In genomic region chr11:134032031-134032430, GRCh38 we compare ENCODE assay signal across 16 cellular contexts. TPM values are rescaled to one million over a fixed set of nuclear protein-coding genes. Genes with fewer than 3 reads are reported as not detected.
DNase-seq lines count a peak whose midpoint lies in the region; ATAC-seq and TF ChIP-seq lines count a peak whose summit lies in the region.
"Had no signal": no experiment of that assay in that cellular context is flagged by ENCODE, and none has a peak within 500 bp of the region (broad histone marks: within the 10 kb centered on the region; RNA-seq: fewer than 3 reads in every experiment).

No MANE protein-coding gene starts in this region.

- H3K27ac ChIP-seq in BLaER1 = no peak overlapping the region
- no peak overlapping the region for H3K27ac ChIP-seq in GM23248
- H3K27ac ChIP-seq in cingulate gyrus (ENCODE audit: low read depth, low read length) = peak overlapping the region; percentile 89
- H3K27ac ChIP-seq in esophagus squamous epithelium = peak overlapping the region in 1 of 4 donors; percentile 83
- H3K27ac ChIP-seq: right lobe of liver had no signal

- peaks cover 52% of the 10 kb centered on the region for H3K4me1 Mint-ChIP-seq in nephron

- no peak for TF ChIP-seq CTCF in nephron (IDR thresholded peaks at IDR 0.05; ENCODE audit: unreplicated experiment in 3 of 3)
- no peak for TF ChIP-seq CTCF in esophagus squamous epithelium (IDR thresholded peaks at IDR 0.05)

- no peaks in the 10 kb centered on the region for H3K9me2 ChIP-seq in GM23248 (ENCODE audit: insufficient read depth)

- H4K20me1 ChIP-seq in BLaER1 (no peaks in the 10 kb centered on the region), GM23248 (ENCODE audit: insufficient read depth) (no peaks in the 10 kb centered on the region)

- H3K9ac ChIP-seq in BLaER1 (no peak overlapping the region), GM23248 (no peak overlapping the region; the same call in 1 of the 2 replicates)

- TF ChIP-seq POLR2A in esophagus squamous epithelium (IDR thresholded peaks at IDR 0.05) = no peak

- DNase-seq in GM23248 (no peak), esophagus squamous epithelium (lab: John Stamatoyannopoulos, UW) (no peak), NCI-H510A treated with DMSO at 0.1 percent for 48 hours (lab: John Stamatoyannopoulos, UW) (no peak), SIG-M5 (lab: John Stamatoyannopoulos, UW) (no peak)
- DNase-seq: activated B cell treated with CpG ODN at 0.5 μM for 24 hours; mesendoderm; stimulated activated naive CD8-positive, alpha-beta T cell treated with anti-CD3 and anti-CD28 coated beads, Interleukin-15, amount 100 ng/mL, for 72 hours; SW 1271 had no signal

- H3K36me3 ChIP-seq in BLaER1 (no peaks in the 10 kb centered on the region), GM23248 (ENCODE audit: low read depth) (no peaks in the 10 kb centered on the region), esophagus squamous epithelium (no peaks in the 10 kb centered on the region)
- H3K36me3 ChIP-seq: right lobe of liver, uterus had no signal

- peaks cover 46% of the 10 kb centered on the region for H3K27me3 Mint-ChIP-seq in nephron (ENCODE audit: low read depth)
- H3K27me3 Mint-ChIP-seq: stimulated activated naive CD8-positive, alpha-beta T cell treated with anti-CD3 and anti-CD28 coated beads, Interleukin-15, amount 100 ng/mL, for 72 hours had no signal

- H3K27me3 ChIP-seq in BLaER1 (no peaks in the 10 kb centered on the region), GM23248 (replicated peaks; ENCODE audit: insufficient read depth) (no peaks in the 10 kb centered on the region), esophagus squamous epithelium (peaks cover 0 to 37% (median 0%) of the 10 kb centered on the region in 4 donors)
- H3K27me3 ChIP-seq: right lobe of liver, uterus had no signal

- no peaks in the 10 kb centered on the region for H3K79me2 ChIP-seq in GM23248 (ENCODE audit: insufficient read depth)

- intact Hi-C loops in esophagus squamous epithelium (cut with DNase I) = no loop called here

- H3K4me1 ChIP-seq in BLaER1 = peaks cover 51% of the 10 kb centered on the region
- peaks cover 14% of the 10 kb centered on the region for H3K4me1 ChIP-seq in GM23248 (ENCODE audit: insufficient read depth)
- peaks cover 21 to 47% (median 34%) of the 10 kb centered on the region in 3 donors for H3K4me1 ChIP-seq in esophagus squamous epithelium
- H3K4me1 ChIP-seq: right lobe of liver had no signal

- peak overlapping the region; percentile 1 to 25 (median 5) for H3K4me3 Mint-ChIP-seq in nephron
- H3K4me3 Mint-ChIP-seq: activated B cell treated with CpG ODN at 0.5 μM for 24 hours had no signal

- no peak overlapping the region for H3K4me3 ChIP-seq in BLaER1
- H3K4me3 ChIP-seq in GM23248 = no peak overlapping the region
- H3K4me3 ChIP-seq in esophagus squamous epithelium = no peak overlapping the region
- H3K4me3 ChIP-seq: right lobe of liver, uterus had no signal

- ATAC-seq in HG02852 (IDR thresholded peaks at IDR 0.05; ENCODE audit: unreplicated experiment) = no peak
- ATAC-seq: HepG2; right lobe of liver; stimulated activated naive CD8-positive, alpha-beta T cell treated with anti-CD3 and anti-CD28 coated beads, Interleukin-15, amount 100 ng/mL, for 72 hours had no signal

- no peaks in the 10 kb centered on the region for H3K36me3 Mint-ChIP-seq in nephron (ENCODE audit: low read depth)

- no peaks in the 10 kb centered on the region for H3K9me3 Mint-ChIP-seq in nephron
- H3K9me3 Mint-ChIP-seq: activated B cell treated with CpG ODN at 0.5 μM for 24 hours; activated T-helper 2 cell treated with anti-CD3 and anti-CD28 coated beads, Interferon-gamma antibody, Interleukin-2, Interleukin-4, amounts not matched to agents 10 μg/mL and 5 μg/mL and 100 μg/mL, durations not matched to agents 14 hours and 24 hours and 36 hours; stimulated activated naive CD8-positive, alpha-beta T cell treated with anti-CD3 and anti-CD28 coated beads, Interleukin-15, amount 100 ng/mL, for 72 hours had no signal

- in situ Hi-C loops in GM23248 (cut with MboI) = no loop called here

- peak overlapping the region; percentile 4 to 65 (median 45) for H3K27ac Mint-ChIP-seq in nephron
- H3K27ac Mint-ChIP-seq: activated B cell treated with CpG ODN at 0.5 μM for 24 hours; activated T-helper 2 cell treated with anti-CD3 and anti-CD28 coated beads, Interferon-gamma antibody, Interleukin-2, Interleukin-4, amounts not matched to agents 10 μg/mL and 5 μg/mL and 100 μg/mL, durations not matched to agents 14 hours and 24 hours and 36 hours had no signal

- WGBS in GM23248 (ENCODE audit: low coverage in 1 of 2, low lambda C conversion rate in 2 of 2, missing lambda C conversion rate in 2 of 2), 2 experiments = 75 to 76% methylated on average over 5 of the region's 5 CpGs
- WGBS in esophagus squamous epithelium, 2 donors = 76 to 85% methylated on average over 5 of the region's 5 CpGs

- peaks cover 8% of the 10 kb centered on the region; the same call in 1 of the 2 replicates for H3F3A ChIP-seq in GM23248 (ENCODE audit: insufficient read depth)

- H3K9me3 ChIP-seq in BLaER1 = no peaks in the 10 kb centered on the region
- no peaks in the 10 kb centered on the region for H3K9me3 ChIP-seq in GM23248 (ENCODE audit: low read depth)
- H3K9me3 ChIP-seq in esophagus squamous epithelium = no peaks in the 10 kb centered on the region
- H3K9me3 ChIP-seq: right lobe of liver, uterus had no signal

- H3K4me2 ChIP-seq in BLaER1 (peak overlapping the region; percentile 80; the same call in 1 of the 2 replicates), GM23248 (ENCODE audit: unreplicated experiment) (no peak overlapping the region)

- peak overlapping the region; percentile 66 for H2AFZ ChIP-seq in GM23248

RNA-seq across cellular contexts. Expression of gene JAM3, which starts 36.8 kb away (rescaled TPM):
- total RNA-seq in GM23248 (2014; rRNA removed; shearing (Covaris generic)) = 63.7 and 65.1 TPM in 2 replicates
- 46.2 and 48.2 TPM in 2 replicates for polyA plus RNA-seq in GM23248 (2016; fragmentation: Nextera tagmentation; extraction: Ambion mirVana)
- 10 to 100 TPM in 2 of 4 donors, 1 to 10 TPM in 2; 1.6 to 21.4 (median 7.9) TPM for total RNA-seq in esophagus squamous epithelium
